1 cellular context compared by ENCODE assay signal in the genomic region with DNA sequence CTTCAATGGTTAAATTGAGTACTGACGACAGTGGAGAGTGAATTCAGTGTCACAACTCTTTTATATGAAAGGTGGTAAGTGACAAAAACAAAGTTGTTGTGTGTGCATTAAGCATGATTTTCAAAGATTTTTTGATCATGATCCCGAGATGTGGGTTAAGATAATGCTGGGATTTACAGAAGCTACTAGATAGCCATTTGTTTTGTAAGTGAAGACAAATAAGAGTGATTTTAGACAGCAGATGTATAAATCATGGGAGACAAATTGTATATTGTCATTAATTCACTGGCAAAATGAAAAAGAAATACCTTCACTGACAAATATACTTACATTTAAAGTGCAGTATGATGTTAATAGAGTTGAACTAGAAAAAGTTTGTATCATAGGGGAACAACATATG.
TF ChIP-seq lines count a peak whose summit lies in the region.

No MANE protein-coding gene starts in this region.

TF ChIP-seq in WTC11, 78 proteins besides CTCF, POLR2A, EP300 and RAD21 (continued from another document):
- TF ChIP-seq GTF2I (CRISPR knock-in tag; conservative IDR thresholded peaks at IDR 0.05): no peak
- TF ChIP-seq, protein P1, sequence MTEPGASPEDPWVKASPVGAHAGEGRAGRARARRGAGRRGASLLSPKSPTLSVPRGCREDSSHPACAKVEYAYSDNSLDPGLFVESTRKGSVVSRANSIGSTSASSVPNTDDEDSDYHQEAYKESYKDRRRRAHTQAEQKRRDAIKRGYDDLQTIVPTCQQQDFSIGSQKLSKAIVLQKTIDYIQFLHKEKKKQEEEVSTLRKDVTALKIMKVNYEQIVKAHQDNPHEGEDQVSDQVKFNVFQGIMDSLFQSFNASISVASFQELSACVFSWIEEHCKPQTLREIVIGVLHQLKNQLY (CRISPR knock-in tag; IDR thresholded peaks at IDR 0.05): no peak
- TF ChIP-seq TEAD4 (CRISPR knock-in tag; IDR thresholded peaks at IDR 0.05): no peak
- TF ChIP-seq ZNF423 (CRISPR knock-in tag; IDR thresholded peaks at IDR 0.05): no peak
- TF ChIP-seq, protein P2, sequence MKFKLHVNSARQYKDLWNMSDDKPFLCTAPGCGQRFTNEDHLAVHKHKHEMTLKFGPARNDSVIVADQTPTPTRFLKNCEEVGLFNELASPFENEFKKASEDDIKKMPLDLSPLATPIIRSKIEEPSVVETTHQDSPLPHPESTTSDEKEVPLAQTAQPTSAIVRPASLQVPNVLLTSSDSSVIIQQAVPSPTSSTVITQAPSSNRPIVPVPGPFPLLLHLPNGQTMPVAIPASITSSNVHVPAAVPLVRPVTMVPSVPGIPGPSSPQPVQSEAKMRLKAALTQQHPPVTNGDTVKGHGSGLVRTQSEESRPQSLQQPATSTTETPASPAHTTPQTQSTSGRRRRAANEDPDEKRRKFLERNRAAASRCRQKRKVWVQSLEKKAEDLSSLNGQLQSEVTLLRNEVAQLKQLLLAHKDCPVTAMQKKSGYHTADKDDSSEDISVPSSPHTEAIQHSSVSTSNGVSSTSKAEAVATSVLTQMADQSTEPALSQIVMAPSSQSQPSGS (CRISPR knock-in tag; IDR thresholded peaks at IDR 0.05; ENCODE audit: borderline replicate concordance, low read depth): no peak
- no peak for TF ChIP-seq SOX15 (CRISPR knock-in tag; IDR thresholded peaks at IDR 0.05)
